9 cellular contexts compared by ENCODE assay signal in the genomic region with DNA sequence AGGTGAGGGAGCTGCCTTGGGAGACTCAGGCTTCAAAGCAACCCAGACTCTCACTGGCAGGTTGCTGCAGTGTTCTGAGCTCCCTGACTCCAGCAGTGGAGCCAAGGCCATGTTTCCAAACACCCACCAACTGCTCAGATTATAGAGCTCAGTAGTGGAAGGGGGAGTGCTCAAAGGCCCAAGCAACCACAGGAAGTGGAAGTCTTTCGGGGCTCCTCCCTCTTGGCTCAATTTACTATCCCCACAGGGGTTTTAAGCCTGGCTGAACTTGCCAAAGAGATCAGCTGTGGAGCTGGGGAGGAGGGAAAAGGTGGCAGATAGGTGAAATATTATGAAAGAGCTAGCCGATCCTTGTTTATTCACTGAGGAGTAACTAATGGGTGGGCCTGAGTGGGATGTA.
DNase-seq lines count a peak whose midpoint lies in the region; ATAC-seq and TF ChIP-seq lines count a peak whose summit lies in the region.
"Had no signal": no experiment of that assay in that cellular context is flagged by ENCODE, and none has a peak within 500 bp of the region (broad histone marks: within the 10 kb centered on the region; RNA-seq: fewer than 3 reads in every experiment).

No MANE protein-coding gene starts in this region.

- H3K27ac ChIP-seq in AG04450 (ENCODE audit: low read depth, low read length) = peak overlapping the region; percentile 31
- H3K27ac ChIP-seq in endodermal cell (ENCODE audit: low read depth, low read length) = no peak overlapping the region

- H3K4me3 ChIP-seq in AG04450 (ENCODE audit: low read depth, low read length) = no peak overlapping the region
- H3K4me3 ChIP-seq in endodermal cell (ENCODE audit: low read length) = no peak overlapping the region

- H3K4me1 ChIP-seq in endodermal cell (ENCODE audit: control insufficient read depth, insufficient read depth, low read length) = no peaks in the 10 kb centered on the region

- H3K9me3 Mint-ChIP-seq in endodermal cell = peaks cover 53% of the 10 kb centered on the region
- H3K9me3 Mint-ChIP-seq in stimulated activated effector memory CD8-positive, alpha-beta T cell treated with anti-CD3 and anti-CD28 coated beads, Interleukin-12 subunit alpha, Interleukin-12 subunit beta, amount 100 ng/mL, for 72 hours = no peaks in the 10 kb centered on the region
- H3K9me3 Mint-ChIP-seq: activated naive CD4-positive, alpha-beta T cell treated with anti-CD3 and anti-CD28 coated beads, Interleukin-2, amount 50 U/mL, for 24 hours had no signal

- no peak for DNase-seq in AG04450 (ENCODE audit: low read depth, low spot score)
- peak; percentile 60 for DNase-seq in NCI-H2107 (lab: John Stamatoyannopoulos, UW)
- DNase-seq in endodermal cell = peak; percentile 63
- no peak for DNase-seq in midbrain (lab: John Stamatoyannopoulos, UW)
- DNase-seq in left lobe of liver (ENCODE audit: low spot score) = no peak
- no peak for DNase-seq in stimulated activated effector memory CD8-positive, alpha-beta T cell treated with anti-CD3 and anti-CD28 coated beads, Interleukin-12 subunit alpha, Interleukin-12 subunit beta, amount 100 ng/mL, for 72 hours (ENCODE audit: low spot score in 2 of 2)

- CTCF ChIA-PET in AG04450 (lab: Charles Lee) = interaction anchor here (1.2 to 2.1 kb wide), 3 partner anchors 22 to 240 kb away, joined by 3 to 7 read pairs (median 5); no protein-coding TSS in a partner anchor

- H3K27me3 ChIP-seq in AG04450 (ENCODE audit: control insufficient read depth, insufficient read depth, low read length) = no peaks in the 10 kb centered on the region
- H3K27me3 ChIP-seq in endodermal cell (ENCODE audit: control insufficient read depth, insufficient read depth, low read length, poor library complexity, severe bottlenecking) = no peaks in the 10 kb centered on the region

- no peak overlapping the region for H3K27ac Mint-ChIP-seq in endodermal cell
- no peak overlapping the region for H3K27ac Mint-ChIP-seq in stimulated activated effector memory CD8-positive, alpha-beta T cell treated with anti-CD3 and anti-CD28 coated beads, Interleukin-12 subunit alpha, Interleukin-12 subunit beta, amount 100 ng/mL, for 72 hours
- H3K27ac Mint-ChIP-seq: activated naive CD4-positive, alpha-beta T cell treated with anti-CD3 and anti-CD28 coated beads, Interleukin-2, amount 50 U/mL, for 24 hours had no signal

- no peaks in the 10 kb centered on the region for H3K36me3 ChIP-seq in endodermal cell (ENCODE audit: control insufficient read depth, insufficient read depth, low read length)

- ATAC-seq in GM19463 (IDR thresholded peaks at IDR 0.05; ENCODE audit: unreplicated experiment) (peak; percentile 59), GM19455 (IDR thresholded peaks at IDR 0.05; ENCODE audit: unreplicated experiment) (no peak), left lobe of liver (no peak)
- no peak for ATAC-seq in stimulated activated effector memory CD8-positive, alpha-beta T cell treated with anti-CD3 and anti-CD28 coated beads, Interleukin-12 subunit alpha, Interleukin-12 subunit beta, amount 100 ng/mL, for 72 hours

- peaks cover 15% of the 10 kb centered on the region for H3K4me1 Mint-ChIP-seq in endodermal cell
- H3K4me1 Mint-ChIP-seq in stimulated activated effector memory CD8-positive, alpha-beta T cell treated with anti-CD3 and anti-CD28 coated beads, Interleukin-12 subunit alpha, Interleukin-12 subunit beta, amount 100 ng/mL, for 72 hours = no peaks in the 10 kb centered on the region
- H3K4me1 Mint-ChIP-seq: activated naive CD4-positive, alpha-beta T cell treated with anti-CD3 and anti-CD28 coated beads, Interleukin-2, amount 50 U/mL, for 24 hours had no signal

- no peak overlapping the region for H3K9ac ChIP-seq in endodermal cell (ENCODE audit: extremely low read depth, low read length, poor library complexity, severe bottlenecking)

- H3K36me3 Mint-ChIP-seq in endodermal cell (ENCODE audit: low read depth) = no peaks in the 10 kb centered on the region
- H3K36me3 Mint-ChIP-seq in stimulated activated effector memory CD8-positive, alpha-beta T cell treated with anti-CD3 and anti-CD28 coated beads, Interleukin-12 subunit alpha, Interleukin-12 subunit beta, amount 100 ng/mL, for 72 hours = no peaks in the 10 kb centered on the region
- H3K36me3 Mint-ChIP-seq: activated naive CD4-positive, alpha-beta T cell treated with anti-CD3 and anti-CD28 coated beads, Interleukin-2, amount 50 U/mL, for 24 hours had no signal

- no peak for TF ChIP-seq CTCF in AG04450 (IDR thresholded peaks at IDR 0.05; ENCODE audit: low read depth, low read length)
- no peak for TF ChIP-seq CTCF in endodermal cell (conservative IDR thresholded peaks at IDR 0.05)

- POLR2A ChIA-PET in AG04450 (lab: Yijun Ruan, JAX) = interaction anchor here (1.1 to 1.7 kb wide), 3 partner anchors 22 to 89 kb away, joined by 3 to 7 read pairs (median 5); no protein-coding TSS in a partner anchor

- no peak overlapping the region for H3K4me3 Mint-ChIP-seq in endodermal cell
- no peak overlapping the region for H3K4me3 Mint-ChIP-seq in stimulated activated effector memory CD8-positive, alpha-beta T cell treated with anti-CD3 and anti-CD28 coated beads, Interleukin-12 subunit alpha, Interleukin-12 subunit beta, amount 100 ng/mL, for 72 hours
- H3K4me3 Mint-ChIP-seq: activated naive CD4-positive, alpha-beta T cell treated with anti-CD3 and anti-CD28 coated beads, Interleukin-2, amount 50 U/mL, for 24 hours had no signal

- H3K9me3 ChIP-seq in AG04450 (ENCODE audit: control insufficient read depth, insufficient read depth, low read length) = peaks cover 9% of the 10 kb centered on the region; the same call in 1 of the 2 replicates
- H3K9me3 ChIP-seq in endodermal cell (ENCODE audit: control insufficient read depth, low read length) = no peaks in the 10 kb centered on the region

- H3K27me3 Mint-ChIP-seq in endodermal cell (ENCODE audit: insufficient read depth) = peaks cover 34% of the 10 kb centered on the region

- whole genome bisulfite sequencing in endodermal cell (ENCODE audit: insufficient coverage in 1 of 2, insufficient read length in 1 of 2), 2 experiments = 70% methylated on average over 1 of the region's 2 CpGs; no CpG with 5 or more reads in 1 of the 2 experiments

Comparison
In these comparisons a context has a peak if more than half of its experiments do, and no peak if none do; other contexts are left out.
1. DNase-seq: peak in NCI-H2107 (single experiment) and endodermal cell (single experiment); none in AG04450 (single experiment), midbrain (single experiment), left lobe of liver (single experiment) and stimulated activated effector memory CD8-positive, alpha-beta T cell treated with anti-CD3 and anti-CD28 coated beads, Interleukin-12 subunit alpha, Interleukin-12 subunit beta, amount 100 ng/mL, for 72 hours (0 of 2).